Comparison of ENCODE assay signal across 1 cellular context in the genomic region with DNA sequence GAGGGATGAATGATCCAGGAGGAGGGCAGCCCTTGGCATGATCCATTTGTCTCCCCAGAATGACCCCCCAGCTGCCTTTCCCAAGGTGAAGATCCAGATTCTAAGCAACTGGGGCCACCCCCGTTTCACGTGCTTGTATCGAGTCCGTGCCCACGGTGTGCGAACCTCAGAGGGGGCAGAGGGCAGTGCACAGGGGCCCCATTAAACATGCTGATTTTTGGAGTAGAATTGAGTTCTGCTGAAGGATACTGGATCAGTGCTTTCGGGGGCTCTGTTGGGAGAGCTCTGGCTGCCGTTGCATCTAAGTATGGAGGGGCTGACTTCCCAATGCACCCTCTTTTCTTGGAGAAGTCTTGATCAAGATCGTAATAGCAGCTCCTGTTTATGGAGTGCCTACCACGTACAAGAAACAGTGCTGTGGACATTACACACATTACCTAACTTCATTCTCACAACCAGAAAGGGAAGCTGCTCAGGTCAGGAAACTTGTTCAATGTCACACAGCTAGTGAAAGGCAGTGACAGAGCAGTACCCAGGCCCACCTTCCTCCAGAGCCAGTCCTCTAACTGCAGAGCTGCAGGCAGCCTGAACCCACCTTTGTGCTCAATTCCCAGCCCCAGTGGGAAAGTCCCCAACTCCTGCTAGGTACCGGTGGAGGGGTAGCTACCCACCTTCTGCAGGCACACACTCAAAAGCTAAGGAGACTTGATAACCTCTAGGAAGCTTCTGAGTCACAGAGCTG.
TF ChIP-seq lines count a peak whose summit lies in the region.

No MANE protein-coding gene starts in this region.

TF ChIP-seq in HepG2, 621 proteins besides CTCF, POLR2A, EP300 and RAD21:
- TF ChIP-seq AHR (CRISPR knock-in tag; IDR thresholded peaks at IDR 0.05) (peak; percentile 47; the same call in 1 of the 2 replicates), FOXA3 (CRISPR knock-in tag; IDR thresholded peaks at IDR 0.05) (no peak), FLYWCH1 (CRISPR knock-in tag; IDR thresholded peaks at IDR 0.05) (0 out of 2 replicates have a peak, but pooled peaks have one; percentile 62), SP4 (CRISPR knock-in tag; IDR thresholded peaks at IDR 0.05) (0 out of 2 replicates have a peak, but pooled peaks have one; percentile 23), ZNF101 (CRISPR knock-in tag; IDR thresholded peaks at IDR 0.05; ENCODE audit: borderline replicate concordance, low read depth) (no peak), ARID2 (CRISPR knock-in tag; IDR thresholded peaks at IDR 0.05; ENCODE audit: borderline replicate concordance) (no peak), AGO2 (optimal IDR thresholded peaks at IDR 0.05; ENCODE audit: low read depth, low read length) (peak; percentile 32), RBM22 (optimal IDR thresholded peaks at IDR 0.05; ENCODE audit: low read length) (peak; percentile 68), ZNF550 (CRISPR knock-in tag; IDR thresholded peaks at IDR 0.05; ENCODE audit: borderline replicate concordance) (peak; percentile 17; the same call in 1 of the 2 replicates), NONO (IDR thresholded peaks at IDR 0.05) (no peak), NONO (CRISPR knock-in tag; conservative IDR thresholded peaks at IDR 0.05) (no peak), POLR2AphosphoS5 (IDR thresholded peaks at IDR 0.05; ENCODE audit: low read depth, low read length) (peak; percentile 55; the same call in 1 of the 2 replicates), KDM2A (CRISPR knock-in tag; IDR thresholded peaks at IDR 0.05; ENCODE audit: borderline replicate concordance, low read depth) (0 out of 2 replicates have a peak, but pooled peaks have one; percentile 18), ZNF619 (CRISPR knock-in tag; IDR thresholded peaks at IDR 0.05) (0 out of 2 replicates have a peak, but pooled peaks have one; percentile 50), ZC3H4 (CRISPR knock-in tag; IDR thresholded peaks at IDR 0.05; ENCODE audit: borderline replicate concordance) (0 out of 2 replicates have a peak, but pooled peaks have one; percentile 61)
